Comparison of ENCODE assay signal across 8 cellular contexts in the genomic region with DNA sequence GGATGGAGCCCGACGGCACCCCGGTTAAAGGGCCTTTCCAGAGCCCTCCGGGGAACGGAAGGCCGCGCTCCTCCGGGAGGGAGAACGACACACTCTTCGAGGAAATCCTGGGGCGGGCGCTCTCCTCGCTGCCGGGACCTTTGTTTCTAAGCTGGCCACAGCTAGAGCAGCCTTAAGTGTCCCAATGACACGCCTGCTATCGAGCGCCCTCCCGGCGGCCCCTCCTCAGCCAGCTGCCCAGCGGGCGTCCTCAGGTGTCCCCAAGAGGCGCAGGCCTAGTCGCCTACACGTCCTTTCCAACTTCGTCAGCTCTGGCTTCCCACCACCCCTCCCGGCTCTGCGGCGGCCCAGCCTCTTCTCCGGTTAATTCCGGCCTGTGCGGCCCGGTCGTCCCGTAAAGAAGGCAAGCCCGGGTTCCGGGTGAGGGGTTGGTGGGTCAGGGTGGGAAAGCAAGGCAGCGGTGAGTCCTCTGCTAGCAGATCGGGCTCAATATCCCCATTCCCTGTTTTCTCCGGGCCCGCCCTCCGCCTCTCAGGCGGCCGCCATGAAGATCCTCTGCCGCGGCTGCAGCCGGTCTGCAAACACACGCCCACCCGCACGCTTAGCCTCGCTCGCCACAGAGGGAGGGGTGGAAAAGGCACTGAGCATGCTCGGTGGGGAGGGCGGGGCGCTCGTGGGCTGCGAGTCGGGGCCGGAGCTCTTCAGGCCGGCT. TPM values are rescaled to one million over a fixed set of nuclear protein-coding genes. Genes with fewer than 3 reads are reported as not detected.
A peak's percentile ranks its signal among the peaks of the same experiment; 100 is the strongest.
DNase-seq lines count a peak whose midpoint lies in the region; ATAC-seq and TF ChIP-seq lines count a peak whose summit lies in the region.

No MANE protein-coding gene starts in this region.

- H3K4me3 Mint-ChIP-seq in activated CD4-positive, alpha-beta T cell treated with anti-CD3 and anti-CD28 coated beads, Interleukin-2, amount 10 ng/mL, durations not matched to agents 7 days and 5 days: peak overlapping the region; percentile 94

- H3K4me1 ChIP-seq in liver (ENCODE audit: control insufficient read depth in 4 of 4, insufficient read depth in 4 of 4, low read length in 3 of 4): peaks cover 4 to 24% (median 12%) of the 10 kb centered on the region in 4 donors

- WGBS in liver: under 1% methylated on average over 59 of the region's 59 CpGs

- H3K4me3 ChIP-seq in liver (ENCODE audit: low read depth in 1 of 3, low read length in 3 of 3): peak overlapping the region; percentile 68 to 80 (median 79)

- ATAC-seq in HG03442 (IDR thresholded peaks at IDR 0.05; ENCODE audit: unreplicated experiment): peak; percentile 83

- no peaks in the 10 kb centered on the region for H3K36me3 ChIP-seq in liver (ENCODE audit: control insufficient read depth in 4 of 4, insufficient read depth in 3 of 4, low read depth in 1 of 4, low read length in 3 of 4)

- TF ChIP-seq RAD21 in liver (IDR thresholded peaks at IDR 0.05): peak; percentile 8 to 15

- CTCF ChIA-PET in activated CD4-positive, alpha-beta T cell treated with anti-CD3 and anti-CD28 coated beads, Interleukin-2, amount 10 ng/mL, durations not matched to agents 7 days and 5 days (lab: Charles Lee): interaction anchor here (1.1 to 2.4 kb wide), 4 partner anchors 10 to 735 kb away, joined by 3 to 10 read pairs (median 6); a partner anchor contains a TSS

- no peaks in the 10 kb centered on the region for H3K9me3 ChIP-seq in liver (ENCODE audit: control insufficient read depth in 4 of 4, low read length in 3 of 4)

- peak overlapping the region; percentile 66 to 85 for H3K9ac ChIP-seq in liver (ENCODE audit: low read depth in 1 of 2, low read length in 2 of 2)

- H3K27ac Mint-ChIP-seq in activated CD4-positive, alpha-beta T cell treated with anti-CD3 and anti-CD28 coated beads, Interleukin-2, amount 10 ng/mL, durations not matched to agents 7 days and 5 days: peak overlapping the region; percentile 97

- H3K27me3 ChIP-seq in liver (ENCODE audit: control insufficient read depth in 4 of 4, insufficient read depth in 4 of 4, low read length in 3 of 4): no peaks in the 10 kb centered on the region

- POLR2A ChIA-PET in activated CD4-positive, alpha-beta T cell treated with anti-CD3 and anti-CD28 coated beads, Interleukin-2, amount 10 ng/mL, durations not matched to agents 7 days and 5 days (lab: Charles Lee): interaction anchor here (1.0 to 1.6 kb wide), 2 partner anchors 29 to 827 kb away, joined by 3 to 4 read pairs; no protein-coding TSS in a partner anchor

- H3K27me3 Mint-ChIP-seq in activated CD4-positive, alpha-beta T cell treated with anti-CD3 and anti-CD28 coated beads, Interleukin-2, amount 10 ng/mL, durations not matched to agents 7 days and 5 days: no peaks in the 10 kb centered on the region

- TF ChIP-seq CTCF in C4-2B (conservative IDR thresholded peaks at IDR 0.05) (no peak), liver (IDR thresholded peaks at IDR 0.05; ENCODE audit: low read depth, low read length, missing input control) (no peak)

- H3K36me3 Mint-ChIP-seq in activated CD4-positive, alpha-beta T cell treated with anti-CD3 and anti-CD28 coated beads, Interleukin-2, amount 10 ng/mL, durations not matched to agents 7 days and 5 days (ENCODE audit: low read depth): peaks cover 14% of the 10 kb centered on the region

- H3K27ac ChIP-seq in C4-2B (peak overlapping the region; percentile 95), liver (ENCODE audit: low read depth in 1 of 2, low read length in 2 of 2) (peak overlapping the region; percentile 87 to 94)

- DNase-seq in GM19240 (ENCODE audit: insufficient read length, low spot score): peak; percentile 81
- peak; percentile 82 to 85 for DNase-seq in NCI-H524 (lab: John Stamatoyannopoulos, UW)
- peak; percentile 92 for DNase-seq in activated CD4-positive, alpha-beta T cell treated with anti-CD3 and anti-CD28 coated beads, Interleukin-2, amount 10 ng/mL, durations not matched to agents 7 days and 5 days
- DNase-seq in dedifferentiated amniotic fluid mesenchymal stem cell (ENCODE audit: extremely low spot score): peak; percentile 98
- peak; percentile 90 to 91 for DNase-seq in stimulated activated CD4-positive, alpha-beta T cell treated with anti-CD3 and anti-CD28 coated beads, Interleukin-2, amount 100 ng/mL, for 48 hours

- H3K9me3 Mint-ChIP-seq in activated CD4-positive, alpha-beta T cell treated with anti-CD3 and anti-CD28 coated beads, Interleukin-2, amount 10 ng/mL, durations not matched to agents 7 days and 5 days: no peaks in the 10 kb centered on the region

- peaks cover 50% of the 10 kb centered on the region for H3K4me1 Mint-ChIP-seq in activated CD4-positive, alpha-beta T cell treated with anti-CD3 and anti-CD28 coated beads, Interleukin-2, amount 10 ng/mL, durations not matched to agents 7 days and 5 days

TF ChIP-seq in liver, 16 proteins besides CTCF, POLR2A, EP300 and RAD21:
- TF ChIP-seq HNF4A (conservative IDR thresholded peaks at IDR 0.05) (no peak), EGR1 (IDR thresholded peaks at IDR 0.05; ENCODE audit: low read depth in 2 of 2) (peak in 1 of 2 donors; percentile 81), TAF1 (conservative IDR thresholded peaks at IDR 0.05) (peak; percentile 74), FOXA2 (IDR thresholded peaks at IDR 0.05) (no peak), NR2F2 (IDR thresholded peaks at IDR 0.05) (no peak), SP1 (IDR thresholded peaks at IDR 0.05) (peak; percentile 48), JUND (IDR thresholded peaks at IDR 0.05) (no peak), YY1 (IDR thresholded peaks at IDR 0.05) (peak; percentile 97), HNF4G (IDR thresholded peaks at IDR 0.05) (no peak), RXRA (IDR thresholded peaks at IDR 0.05) (peak in 1 of 2 donors; percentile 53)
- TF ChIP-seq, protein P1, sequence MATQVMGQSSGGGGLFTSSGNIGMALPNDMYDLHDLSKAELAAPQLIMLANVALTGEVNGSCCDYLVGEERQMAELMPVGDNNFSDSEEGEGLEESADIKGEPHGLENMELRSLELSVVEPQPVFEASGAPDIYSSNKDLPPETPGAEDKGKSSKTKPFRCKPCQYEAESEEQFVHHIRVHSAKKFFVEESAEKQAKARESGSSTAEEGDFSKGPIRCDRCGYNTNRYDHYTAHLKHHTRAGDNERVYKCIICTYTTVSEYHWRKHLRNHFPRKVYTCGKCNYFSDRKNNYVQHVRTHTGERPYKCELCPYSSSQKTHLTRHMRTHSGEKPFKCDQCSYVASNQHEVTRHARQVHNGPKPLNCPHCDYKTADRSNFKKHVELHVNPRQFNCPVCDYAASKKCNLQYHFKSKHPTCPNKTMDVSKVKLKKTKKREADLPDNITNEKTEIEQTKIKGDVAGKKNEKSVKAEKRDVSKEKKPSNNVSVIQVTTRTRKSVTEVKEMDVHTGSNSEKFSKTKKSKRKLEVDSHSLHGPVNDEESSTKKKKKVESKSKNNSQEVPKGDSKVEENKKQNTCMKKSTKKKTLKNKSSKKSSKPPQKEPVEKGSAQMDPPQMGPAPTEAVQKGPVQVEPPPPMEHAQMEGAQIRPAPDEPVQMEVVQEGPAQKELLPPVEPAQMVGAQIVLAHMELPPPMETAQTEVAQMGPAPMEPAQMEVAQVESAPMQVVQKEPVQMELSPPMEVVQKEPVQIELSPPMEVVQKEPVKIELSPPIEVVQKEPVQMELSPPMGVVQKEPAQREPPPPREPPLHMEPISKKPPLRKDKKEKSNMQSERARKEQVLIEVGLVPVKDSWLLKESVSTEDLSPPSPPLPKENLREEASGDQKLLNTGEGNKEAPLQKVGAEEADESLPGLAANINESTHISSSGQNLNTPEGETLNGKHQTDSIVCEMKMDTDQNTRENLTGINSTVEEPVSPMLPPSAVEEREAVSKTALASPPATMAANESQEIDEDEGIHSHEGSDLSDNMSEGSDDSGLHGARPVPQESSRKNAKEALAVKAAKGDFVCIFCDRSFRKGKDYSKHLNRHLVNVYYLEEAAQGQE (IDR thresholded peaks at IDR 0.05): peak; percentile 86
- TF ChIP-seq, protein P2, sequence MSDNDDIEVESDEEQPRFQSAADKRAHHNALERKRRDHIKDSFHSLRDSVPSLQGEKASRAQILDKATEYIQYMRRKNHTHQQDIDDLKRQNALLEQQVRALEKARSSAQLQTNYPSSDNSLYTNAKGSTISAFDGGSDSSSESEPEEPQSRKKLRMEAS (IDR thresholded peaks at IDR 0.05): peak; percentile 16

RNA-seq across cellular contexts. Expression of a gene that starts 0.4 kb away (rescaled TPM):
- total RNA-seq in activated CD4-positive, alpha-beta T cell treated with anti-CD3 and anti-CD28 coated beads, Interleukin-2, amount 10 ng/mL, durations not matched to agents 7 days and 5 days: 10 to 100 TPM; 49.9 to 55.4 TPM
- total RNA-seq in liver: 10 to 100 TPM; 11.2 to 19.4 TPM
- 10 to 100 TPM; 12.6 to 19.4 TPM for polyA plus RNA-seq in liver

Comparison
In these comparisons a context has a peak if more than half of its experiments do, and no peak if none do; other contexts are left out.
1. Peak in every context shown above with its lines: DNase-seq, ATAC-seq, H3K4me3 ChIP-seq and H3K27ac ChIP-seq.